Comparison of ENCODE assay signal across 1 cellular context in genomic region chr7:104894998-104895850, GRCh38.
TF ChIP-seq lines count a peak whose summit lies in the region.

No MANE protein-coding gene starts in this region.

TF ChIP-seq in GM12878, 131 proteins besides CTCF, POLR2A, EP300 and RAD21 (continued from another document and continues in another):
- TF ChIP-seq E2F8 (IDR thresholded peaks at IDR 0.05; ENCODE audit: low read depth, partially characterized antibody) = no peak
- TF ChIP-seq HDAC2 (IDR thresholded peaks at IDR 0.05) = no peak
- peak; percentile 67 for TF ChIP-seq ZNF24 (IDR thresholded peaks at IDR 0.05)
- TF ChIP-seq SREBF1 (IDR thresholded peaks at IDR 0.05; ENCODE audit: low read length) = no peak
- TF ChIP-seq MYC (IDR thresholded peaks at IDR 0.05; ENCODE audit: insufficient read depth, insufficient read length, insufficient replicate concordance, low read length, severe bottlenecking) = no peak
- TF ChIP-seq ZNF384 (IDR thresholded peaks at IDR 0.05; ENCODE audit: borderline replicate concordance, low read depth, low read length) = peak; percentile 53; the same call in 1 of the 2 replicates
- TF ChIP-seq RELB (IDR thresholded peaks at IDR 0.05; ENCODE audit: low read depth) = peak; percentile 60
- TF ChIP-seq WRNIP1 (IDR thresholded peaks at IDR 0.05; ENCODE audit: borderline replicate concordance, low read depth, low read length) = no peak
- no peak for TF ChIP-seq BACH1 (IDR thresholded peaks at IDR 0.05; ENCODE audit: borderline replicate concordance)
- TF ChIP-seq BCL11A (IDR thresholded peaks at IDR 0.05; ENCODE audit: low read depth, low read length) = peak; percentile 48; the same call in 1 of the 2 replicates
- TF ChIP-seq NR2C1 (IDR thresholded peaks at IDR 0.05) = no peak
- no peak for TF ChIP-seq TBL1XR1 (IDR thresholded peaks at IDR 0.05; ENCODE audit: low read depth, low read length)
- no peak for TF ChIP-seq ESRRA (IDR thresholded peaks at IDR 0.05; ENCODE audit: low read length)
- peak; percentile 6; the same call in 1 of the 3 replicates for TF ChIP-seq POU2F2 (IDR thresholded peaks at IDR 0.05; ENCODE audit: borderline replicate concordance, low read depth, low read length)
- TF ChIP-seq PAX5 (IDR thresholded peaks at IDR 0.05; ENCODE audit: borderline replicate concordance, low read depth, low read length) = peak; percentile 61; the same call in 1 of the 2 replicates
- no peak for TF ChIP-seq NFXL1 (IDR thresholded peaks at IDR 0.05; ENCODE audit: borderline replicate concordance)
- TF ChIP-seq ZBTB11 (CRISPR knock-in tag; IDR thresholded peaks at IDR 0.05) = no peak
- peak; percentile 85 for TF ChIP-seq PKNOX1 (IDR thresholded peaks at IDR 0.05)
- no peak for TF ChIP-seq SIX5 (IDR thresholded peaks at IDR 0.05; ENCODE audit: low read depth, low read length, severe bottlenecking)
- no peak for TF ChIP-seq SUPT20H (IDR thresholded peaks at IDR 0.05; ENCODE audit: borderline replicate concordance, control insufficient read depth, low read depth, low read length)
- 0 out of 2 replicates have a peak, but pooled peaks have one; percentile 32 for TF ChIP-seq TCF7 (IDR thresholded peaks at IDR 0.05; ENCODE audit: borderline replicate concordance)
- TF ChIP-seq NRF1 (conservative IDR thresholded peaks at IDR 0.05; ENCODE audit: low read depth, low read length) = no peak
- no peak for TF ChIP-seq ZNF274 (IDR thresholded peaks at IDR 0.05; ENCODE audit: insufficient read depth, insufficient read length)
- no peak for TF ChIP-seq EGR1 (IDR thresholded peaks at IDR 0.05; ENCODE audit: borderline replicate concordance in 1 of 2, low read depth in 2 of 2, low read length in 2 of 2)
- no peak for TF ChIP-seq SP1 (IDR thresholded peaks at IDR 0.05; ENCODE audit: low read depth, low read length)
- peak; percentile 38 to 49; a peak in 1 of 4 replicates for TF ChIP-seq BHLHE40 (IDR thresholded peaks at IDR 0.05; ENCODE audit: borderline replicate concordance in 1 of 2, low read depth in 2 of 2, low read length in 1 of 2)
- 0 out of 2 replicates have a peak, but pooled peaks have one; percentile 22 for TF ChIP-seq JUND (IDR thresholded peaks at IDR 0.05; ENCODE audit: low read depth, low read length)
- TF ChIP-seq MAX (IDR thresholded peaks at IDR 0.05; ENCODE audit: low read depth, low read length) = no peak
- TF ChIP-seq CHD1 (IDR thresholded peaks at IDR 0.05; ENCODE audit: low read depth, low read length) = no peak
- peak; percentile 54 for TF ChIP-seq SKIL (IDR thresholded peaks at IDR 0.05; ENCODE audit: low read depth, poor library complexity, severe bottlenecking)
- TF ChIP-seq HSF1 (IDR thresholded peaks at IDR 0.05; ENCODE audit: low read depth, low read length) = no peak
- no peak for TF ChIP-seq ASH2L (IDR thresholded peaks at IDR 0.05; ENCODE audit: borderline replicate concordance, low read depth)
- TF ChIP-seq NBN (IDR thresholded peaks at IDR 0.05) = no peak; the same call in 1 of the 2 replicates
- TF ChIP-seq NFIC (IDR thresholded peaks at IDR 0.05; ENCODE audit: low read depth, low read length) = peak; percentile 80
- TF ChIP-seq MTA2 (IDR thresholded peaks at IDR 0.05; ENCODE audit: low read depth) = peak; percentile 43; the same call in 1 of the 2 replicates
- TF ChIP-seq HDGF (IDR thresholded peaks at IDR 0.05) = no peak
- TF ChIP-seq SMC3 (IDR thresholded peaks at IDR 0.05; ENCODE audit: borderline replicate concordance, low read length) = no peak
- TF ChIP-seq TCF12 (IDR thresholded peaks at IDR 0.05; ENCODE audit: low read depth, low read length) = peak; percentile 81
- TF ChIP-seq USF2 (IDR thresholded peaks at IDR 0.05; ENCODE audit: borderline replicate concordance, low read depth, low read length) = no peak
- TF ChIP-seq NR2C2 (IDR thresholded peaks at IDR 0.05; ENCODE audit: borderline replicate concordance, control insufficient read depth, insufficient read length, low read depth) = no peak
- TF ChIP-seq BRCA1 (IDR thresholded peaks at IDR 0.05; ENCODE audit: low read depth, low read length) = no peak
- TF ChIP-seq E4F1 (IDR thresholded peaks at IDR 0.05; ENCODE audit: borderline replicate concordance, partially characterized antibody) = no peak
- no peak for TF ChIP-seq RFX5 (IDR thresholded peaks at IDR 0.05; ENCODE audit: low read depth, low read length)
- no peak for TF ChIP-seq SMAD5 (IDR thresholded peaks at IDR 0.05; ENCODE audit: low read depth)
